In genomic region chr1:110846861-110847260, GRCh38 we compare ENCODE assay signal across 6 cellular contexts. TPM values are rescaled to one million over a fixed set of nuclear protein-coding genes. Genes with fewer than 3 reads are reported as not detected.
"Had no signal": no experiment of that assay in that cellular context is flagged by ENCODE, and none has a peak within 500 bp of the region (broad histone marks: within the 10 kb centered on the region; RNA-seq: fewer than 3 reads in every experiment).

No MANE protein-coding gene starts in this region.

- DNase-seq: IMR-90, KBM-7 had no signal

- FAIRE-seq: HepG2, HTR-8/SVneo had no signal

- H3K27ac ChIP-seq: HL-60 had no signal

- ATAC-seq: HepG2 had no signal

RNA-seq across cellular contexts. Expression of gene CD53, which starts 26.1 kb away (rescaled TPM):
- total RNA-seq: HepG2, HT-29, IMR-90 had no signal
- polyA plus RNA-seq: HepG2, IMR-90 had no signal
